Comparison of ENCODE assay signal across 13 cellular contexts in the genomic region with DNA sequence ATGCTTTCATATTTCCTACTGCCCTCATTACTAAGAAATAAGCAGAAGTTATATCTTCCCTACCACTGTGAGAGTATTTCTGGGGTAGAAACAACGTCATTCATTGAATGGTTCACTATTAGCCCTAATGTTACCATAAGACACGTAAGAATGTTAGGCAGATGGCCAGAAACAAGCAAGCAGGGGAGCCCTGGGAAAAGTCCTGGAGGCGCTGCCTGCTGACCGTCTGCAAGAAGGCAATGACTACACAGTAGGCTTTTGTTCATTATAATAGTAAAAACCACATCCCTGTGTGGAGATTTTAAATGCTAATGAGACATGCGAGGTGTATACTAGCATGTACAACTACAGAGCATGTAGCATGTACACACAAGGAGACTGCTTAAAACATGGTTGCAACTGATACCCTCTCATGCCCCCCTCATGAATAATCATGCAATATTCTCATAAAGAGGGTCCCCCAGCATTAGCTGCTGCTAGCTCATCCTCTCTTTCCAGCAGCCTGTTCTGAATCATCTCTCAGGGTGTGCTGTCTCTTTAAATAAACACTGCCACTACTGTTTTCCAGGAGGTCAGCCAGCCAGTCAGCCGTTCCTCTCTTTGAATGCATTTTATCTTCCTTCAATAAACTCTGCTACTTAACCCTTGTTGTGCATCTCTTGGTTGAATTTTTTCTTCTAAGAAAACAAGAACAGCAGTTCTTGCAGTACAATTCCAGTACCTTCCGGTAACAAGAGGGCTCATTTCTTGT. TPM values are rescaled to one million over a fixed set of nuclear protein-coding genes. Genes with fewer than 3 reads are reported as not detected.
DNase-seq lines count a peak whose midpoint lies in the region; ATAC-seq, FAIRE-seq and TF ChIP-seq lines count a peak whose summit lies in the region.
"Had no signal": no experiment of that assay in that cellular context is flagged by ENCODE, and none has a peak within 500 bp of the region (broad histone marks: within the 10 kb centered on the region; RNA-seq: fewer than 3 reads in every experiment).

No MANE protein-coding gene starts in this region.

- no peak overlapping the region; the same call in 1 of the 2 replicates for H3K14ac ChIP-seq in IMR-90 (replicated peaks; ENCODE audit: low read depth, low read length)

- no peak overlapping the region; the same call in 1 of the 2 replicates for H3K56ac ChIP-seq in IMR-90 (ENCODE audit: extremely low read depth, insufficient read depth, low read length)

- no peak overlapping the region for H2AFZ ChIP-seq in IMR-90 (replicated peaks; ENCODE audit: low read length, poor library complexity)

- H2AK9ac ChIP-seq in IMR-90 (replicated peaks; ENCODE audit: low read depth, low read length, poor library complexity), result no peak overlapping the region

- H3K4me1 ChIP-seq in IMR-90 (ENCODE audit: control insufficient read depth, insufficient read depth, low read length), result peaks cover 8% of the 10 kb centered on the region

- dilution Hi-C loops in IMR-90 (cut with HindIII; ENCODE audit: low sequenced_read_pairs, unreplicated experiment), result no loop called here

- peak overlapping the region; percentile 80 for H2BK5ac ChIP-seq in IMR-90 (ENCODE audit: low read depth, low read length, poor library complexity, severe bottlenecking)

- peaks cover 8% of the 10 kb centered on the region for H3K4me1 Mint-ChIP-seq in activated CD8-positive, alpha-beta memory T cell treated with anti-CD3 and anti-CD28 coated beads, Interleukin-2, amount 10 ng/mL, durations not matched to agents 7 days and 5 days
- H3K4me1 Mint-ChIP-seq: immature natural killer cell had no signal

- H3K79me1 ChIP-seq in IMR-90 (ENCODE audit: low read depth in 1 of 2, low read length in 2 of 2), result peaks cover 4 to 12% of the 10 kb centered on the region in 2 experiments; a peak in 3 of 4 replicates

- H4K20me1 ChIP-seq in IMR-90 (ENCODE audit: insufficient read depth, low read length), result peaks cover 12% of the 10 kb centered on the region; the same call in 1 of the 2 replicates

- no peaks in the 10 kb centered on the region for H3K27me3 Mint-ChIP-seq in activated CD8-positive, alpha-beta memory T cell treated with anti-CD3 and anti-CD28 coated beads, Interleukin-2, amount 10 ng/mL, durations not matched to agents 7 days and 5 days
- H3K27me3 Mint-ChIP-seq: T-cell had no signal

- no peak for TF ChIP-seq POLR2A in IMR-90 (IDR thresholded peaks at IDR 0.05; ENCODE audit: low read depth, low read length)
- no peak for TF ChIP-seq POLR2A in GM12891 (IDR thresholded peaks at IDR 0.05; ENCODE audit: low read depth, low read length)

- H3K23ac ChIP-seq in IMR-90 (ENCODE audit: low read depth, low read length), result 0 out of 2 replicates have a peak overlapping the region, but pooled peaks have one; percentile 36

- peak overlapping the region; percentile 73 for H3K4ac ChIP-seq in IMR-90 (ENCODE audit: low read depth, low read length)

- H3K36me3 ChIP-seq in IMR-90 (ENCODE audit: control insufficient read depth, insufficient read depth, low read length), result peaks cover 11% of the 10 kb centered on the region

- H2BK20ac ChIP-seq in IMR-90 (ENCODE audit: low read depth, low read length), result no peak overlapping the region

- POLR2A ChIA-PET in IMR-90 (lab: Charles Lee; ENCODE audit: unreplicated experiment), result no interaction called here

- H3K4me3 Mint-ChIP-seq in activated CD8-positive, alpha-beta memory T cell treated with anti-CD3 and anti-CD28 coated beads, Interleukin-2, amount 10 ng/mL, durations not matched to agents 7 days and 5 days, result no peak overlapping the region
- H3K4me3 Mint-ChIP-seq: immature natural killer cell, T-cell had no signal

- no peak for FAIRE-seq in GM12891 (lab: Jason Lieb, UNC)
- FAIRE-seq: endometrium had no signal

- no peaks in the 10 kb centered on the region for H3K9me3 ChIP-seq in IMR-90 (ENCODE audit: control insufficient read depth, insufficient read depth, low read length)

- H2AK5ac ChIP-seq in IMR-90 (ENCODE audit: low read depth, low read length), result peak overlapping the region; percentile 74; the same call in 1 of the 2 replicates

- no peak overlapping the region for H3K27ac Mint-ChIP-seq in activated CD8-positive, alpha-beta memory T cell treated with anti-CD3 and anti-CD28 coated beads, Interleukin-2, amount 10 ng/mL, durations not matched to agents 7 days and 5 days
- H3K27ac Mint-ChIP-seq: immature natural killer cell, T-cell had no signal

- peaks cover 2% of the 10 kb centered on the region for H3K9me1 ChIP-seq in IMR-90 (ENCODE audit: insufficient read depth, low read length)

- H3K18ac ChIP-seq in IMR-90 (ENCODE audit: low read depth, low read length), result no peak overlapping the region

- CTCF ChIA-PET in IMR-90 (lab: Yijun Ruan, JAX), result no interaction called here
- CTCF ChIA-PET in activated CD8-positive, alpha-beta memory T cell treated with anti-CD3 and anti-CD28 coated beads, Interleukin-2, amount 10 ng/mL, durations not matched to agents 7 days and 5 days (lab: Charles Lee), result no interaction called here

- H4K5ac ChIP-seq in IMR-90 (ENCODE audit: low read depth, low read length), result no peak overlapping the region

- H3K36me3 Mint-ChIP-seq in activated CD8-positive, alpha-beta memory T cell treated with anti-CD3 and anti-CD28 coated beads, Interleukin-2, amount 10 ng/mL, durations not matched to agents 7 days and 5 days, result peaks cover 55% of the 10 kb centered on the region

- H3K4me3 ChIP-seq in IMR-90 (ENCODE audit: insufficient read depth, low read depth, low read length), result no peak overlapping the region
- no peak overlapping the region for H3K4me3 ChIP-seq in choroid plexus epithelial cell (ENCODE audit: low read depth, low read length)
- H3K4me3 ChIP-seq in skeletal muscle cell (ENCODE audit: low read depth, low read length), result no peak overlapping the region

- BruUV-seq in IMR-90 (replicated peaks; lab: Mats Ljungman, UMichigan), result no TSS peak

- 0 out of 2 replicates have a peak overlapping the region, but pooled peaks have one; percentile 29 for H2BK120ac ChIP-seq in IMR-90 (ENCODE audit: low read depth, low read length)

- DNase-seq in IMR-90, result peak; percentile 93
- peak; percentile 92 for DNase-seq in choroid plexus epithelial cell (ENCODE audit: low read depth)
- no peak for DNase-seq in left colon
- peak; percentile 67 for DNase-seq in skeletal muscle cell (ENCODE audit: low read depth)
- no peak for DNase-seq in GM12891 (ENCODE audit: insufficient read length, low spot score)
- no peak for DNase-seq in SHP77 (lab: John Stamatoyannopoulos, UW)
- DNase-seq in activated CD8-positive, alpha-beta memory T cell treated with anti-CD3 and anti-CD28 coated beads, Interleukin-2, amount 10 ng/mL, durations not matched to agents 7 days and 5 days, result no peak
- DNase-seq in NCI-H187 (lab: John Stamatoyannopoulos, UW), result no peak
- DNase-seq: activated CD4-positive, alpha-beta T cell treated with anti-CD3 and anti-CD28 coated beads, Interleukin-2, amount 50 U/mL, for 4 hours; immature natural killer cell; T-cell had no signal

- peak; percentile 92 for ATAC-seq in IMR-90 (ENCODE audit: low read depth)
- peak; percentile 43 for ATAC-seq in left colon
- no peak for ATAC-seq in activated CD8-positive, alpha-beta memory T cell treated with anti-CD3 and anti-CD28 coated beads, Interleukin-2, amount 10 ng/mL, durations not matched to agents 7 days and 5 days
- ATAC-seq: T-cell had no signal

- H4K91ac ChIP-seq in IMR-90 (ENCODE audit: insufficient read depth, low read depth, low read length), result no peak overlapping the region

- H2BK15ac ChIP-seq in IMR-90 (ENCODE audit: low read depth, low read length), result 0 out of 3 replicates have a peak overlapping the region, but pooled peaks have one; percentile 29

- H3K27me3 ChIP-seq in IMR-90 (ENCODE audit: control insufficient read depth, insufficient read depth, low read length), result no peaks in the 10 kb centered on the region

- TF ChIP-seq CTCF in IMR-90 (conservative IDR thresholded peaks at IDR 0.05; ENCODE audit: low read depth, low read length) (no peak), choroid plexus epithelial cell (conservative IDR thresholded peaks at IDR 0.05; ENCODE audit: low read depth, low read length) (peak; percentile 21)

- no peaks in the 10 kb centered on the region for H3K9me3 Mint-ChIP-seq in activated CD8-positive, alpha-beta memory T cell treated with anti-CD3 and anti-CD28 coated beads, Interleukin-2, amount 10 ng/mL, durations not matched to agents 7 days and 5 days (ENCODE audit: low read depth)
- H3K9me3 Mint-ChIP-seq: immature natural killer cell, T-cell had no signal

- no peak overlapping the region for H3K27ac ChIP-seq in IMR-90 (ENCODE audit: insufficient read depth, low read length)
- H3K27ac ChIP-seq: HL-60 had no signal

- no peak overlapping the region for H4K8ac ChIP-seq in IMR-90 (ENCODE audit: low read depth in 2 of 2, low read length in 2 of 2)

- in situ Hi-C loops in IMR-90 (cut with MboI; ENCODE audit: low sequenced_read_pairs), result no loop called here

- H3K9ac ChIP-seq in IMR-90 (ENCODE audit: low read depth, low read length), result peak overlapping the region; percentile 35; the same call in 1 of the 2 replicates

- no peak for TF ChIP-seq RAD21 in IMR-90 (IDR thresholded peaks at IDR 0.05; ENCODE audit: low read length)

- no CpG with 5 or more reads among the region's 7 CpGs for WGBS in IMR-90 (ENCODE audit: extremely low coverage in 2 of 2, insufficient read length in 1 of 2), 2 experiments

- intact Hi-C loops in IMR-90 (cut with micrococcal nuclease), result no loop called here
- intact Hi-C loops in left colon (cut with DNase I, micrococcal nuclease), result no loop called here

- H3K4me2 ChIP-seq in IMR-90 (ENCODE audit: low read depth, low read length), result peak overlapping the region; percentile 87

TF ChIP-seq in GM12891, 5 proteins besides CTCF, POLR2A, EP300 and RAD21:
- no peak for TF ChIP-seq POU2F2 (IDR thresholded peaks at IDR 0.05; ENCODE audit: low read depth, low read length)
- TF ChIP-seq SPI1 (IDR thresholded peaks at IDR 0.05; ENCODE audit: low read depth, low read length), result no peak
TF ChIP-seq in GM12891: peak in this region for 0.

RNA-seq across cellular contexts. Expression of gene SUCLG1, which starts 23.6 kb away (rescaled TPM):
- 50.5 and 57.2 TPM in 2 replicates for total RNA-seq in IMR-90 (2012; rRNA removed)
- polyA plus RNA-seq in IMR-90 (2012; rRNA removed), result 49.8 and 52.7 TPM in 2 replicates
- 19.7 and 28.3 TPM in 2 replicates for polyA plus RNA-seq in IMR-90 (2012; cell fraction: cytosol; rRNA removed)
- 15.2 and 33.4 TPM in 2 replicates for polyA plus RNA-seq in IMR-90 (2012; cell fraction: nucleus; rRNA removed; ENCODE audit: low replicate concordance)
- total RNA-seq in left colon, result 100 to 1,000 TPM; 201 to 234 TPM
- 68.0 TPM for polyA plus RNA-seq in GM12891 (2012; ENCODE audit: low read depth, missing spikeins)
- total RNA-seq in activated CD8-positive, alpha-beta memory T cell treated with anti-CD3 and anti-CD28 coated beads, Interleukin-2, amount 10 ng/mL, durations not matched to agents 7 days and 5 days, result 10 to 100 TPM; 72.3 to 76.2 TPM

Comparison
In these comparisons a context has a peak if more than half of its experiments do, and no peak if none do; other contexts are left out.
1. DNase-seq: peak in IMR-90 (single experiment), choroid plexus epithelial cell (single experiment) and skeletal muscle cell (single experiment); none in left colon (0 of 2), GM12891 (single experiment), SHP77 (0 of 2), activated CD8-positive, alpha-beta memory T cell treated with anti-CD3 and anti-CD28 coated beads, Interleukin-2, amount 10 ng/mL, durations not matched to agents 7 days and 5 days (single experiment) and NCI-H187 (0 of 2).